Comparison of ENCODE assay signal across 8 cellular contexts in genomic region chr12:47903927-47904646, GRCh38. TPM values are rescaled to one million over a fixed set of nuclear protein-coding genes. Genes with fewer than 3 reads are reported as not detected.
DNase-seq lines count a peak whose midpoint lies in the region; ATAC-seq and TF ChIP-seq lines count a peak whose summit lies in the region.

No MANE protein-coding gene starts in this region.

- H3K27me3 Mint-ChIP-seq in CD8-positive, alpha-beta memory T cell, result peaks cover 0 to 5% of the 10 kb centered on the region in 2 donors
- peaks cover 46 to 57% (median 49%) of the 10 kb centered on the region in 3 donors for H3K27me3 Mint-ChIP-seq in naive B cell

- TF ChIP-seq CTCF in suprapubic skin (IDR thresholded peaks at IDR 0.05), result no peak

- H3K27me3 ChIP-seq in CD8-positive, alpha-beta memory T cell (ENCODE audit: insufficient read depth, low read length, poor library complexity, severe bottlenecking), result no peaks in the 10 kb centered on the region
- H3K27me3 ChIP-seq in MG63 (no peaks in the 10 kb centered on the region), endocrine pancreas (ENCODE audit: control insufficient read depth, insufficient read depth, low read length) (no peaks in the 10 kb centered on the region), suprapubic skin (no peaks in the 10 kb centered on the region)

- H3K27ac ChIP-seq in CD8-positive, alpha-beta memory T cell (ENCODE audit: low read depth, low read length), result no peak overlapping the region
- H3K27ac ChIP-seq in suprapubic skin, result peak overlapping the region; percentile 88

- DNase-seq in CD8-positive, alpha-beta memory T cell, result peak in 4 of 5 donors; percentile 19 to 72 (median 38)
- DNase-seq in MG63 (peak; percentile 91), naive B cell (no peak), suprapubic skin (ENCODE audit: low spot score in 2 of 2) (peak in 1 of 2 donors; percentile 83), T1000 (lab: John Stamatoyannopoulos, UW) (no peak)
- DNase-seq in activated CD4-positive, alpha-beta T cell treated with anti-CD3 and anti-CD28 coated beads, Interleukin-2, amount 50 U/mL, for 1 hour, result peak; percentile 55

- peak overlapping the region; percentile 74 for H3K4me3 ChIP-seq in CD8-positive, alpha-beta memory T cell (ENCODE audit: low read length)
- peak overlapping the region; percentile 86 for H3K4me3 ChIP-seq in MG63
- peak overlapping the region; percentile 53 for H3K4me3 ChIP-seq in endocrine pancreas (ENCODE audit: control insufficient read depth, insufficient read depth, low read length)
- peak overlapping the region; percentile 67 for H3K4me3 ChIP-seq in suprapubic skin

- H3K9me3 Mint-ChIP-seq in CD8-positive, alpha-beta memory T cell, result no peaks in the 10 kb centered on the region
- H3K9me3 Mint-ChIP-seq in naive B cell, result no peaks in the 10 kb centered on the region

- POLR2A ChIA-PET in CD8-positive, alpha-beta memory T cell (lab: Charles Lee), result interaction anchor here (1.0 kb wide), 1 partner anchor 10 kb away, joined by 4 read pairs; no protein-coding TSS in a partner anchor

- ATAC-seq in naive B cell (ENCODE audit: low read depth in 2 of 2) (no peak), HG03095 (IDR thresholded peaks at IDR 0.05; ENCODE audit: unreplicated experiment) (no peak)

- H3K9me3 ChIP-seq in CD8-positive, alpha-beta memory T cell (ENCODE audit: low read length), result no peaks in the 10 kb centered on the region
- no peaks in the 10 kb centered on the region for H3K9me3 ChIP-seq in MG63
- no peaks in the 10 kb centered on the region for H3K9me3 ChIP-seq in endocrine pancreas (ENCODE audit: control insufficient read depth, low read length)
- H3K9me3 ChIP-seq in suprapubic skin, result no peaks in the 10 kb centered on the region

- peaks cover 54% of the 10 kb centered on the region for H3K4me1 ChIP-seq in CD8-positive, alpha-beta memory T cell (ENCODE audit: insufficient read depth, low read length)
- peaks cover 5% of the 10 kb centered on the region for H3K4me1 ChIP-seq in endocrine pancreas (ENCODE audit: control insufficient read depth, insufficient read depth, low read length)
- peaks cover 56% of the 10 kb centered on the region for H3K4me1 ChIP-seq in suprapubic skin

- peak overlapping the region in 6 of 8 donors; percentile 9 to 88 (median 33) for H3K27ac Mint-ChIP-seq in CD8-positive, alpha-beta memory T cell
- peak overlapping the region in 5 of 6 donors; percentile 8 to 80 (median 58) for H3K27ac Mint-ChIP-seq in naive B cell

- peaks cover 37 to 60% (median 38%) of the 10 kb centered on the region in 3 donors for H3K4me1 Mint-ChIP-seq in CD8-positive, alpha-beta memory T cell
- peaks cover 21 to 23% (median 22%) of the 10 kb centered on the region in 3 donors for H3K4me1 Mint-ChIP-seq in naive B cell

- no peaks in the 10 kb centered on the region for H3K36me3 ChIP-seq in CD8-positive, alpha-beta memory T cell (ENCODE audit: insufficient read depth, low read length)
- H3K36me3 ChIP-seq in MG63 (peaks cover 14% of the 10 kb centered on the region), endocrine pancreas (ENCODE audit: control insufficient read depth, insufficient read depth, low read length) (no peaks in the 10 kb centered on the region), suprapubic skin (no peaks in the 10 kb centered on the region)

- peak in 1 of 2 donors; percentile 28 for TF ChIP-seq POLR2A in suprapubic skin (IDR thresholded peaks at IDR 0.05)

- CTCF ChIA-PET in CD8-positive, alpha-beta memory T cell (lab: Charles Lee), result interaction anchor here (1.2 to 1.9 kb wide), 8 partner anchors 8 to 132 kb away, joined by 3 to 9 read pairs (median 6); partner anchors contain the start of genes SLC48A1 and TMEM106C

- TF ChIP-seq EP300 in suprapubic skin (IDR thresholded peaks at IDR 0.05), result no peak

- H3K4me3 Mint-ChIP-seq in CD8-positive, alpha-beta memory T cell, result peak overlapping the region; percentile 82 to 95 (median 87)
- H3K4me3 Mint-ChIP-seq in naive B cell, result peak overlapping the region; percentile 81 to 95 (median 92)

- WGBS in suprapubic skin, result under 1% methylated on average over 6 of the region's 6 CpGs

- H3K9ac ChIP-seq in endocrine pancreas (ENCODE audit: control insufficient read depth, insufficient read depth, low read length), result peak overlapping the region; percentile 92

- no peaks in the 10 kb centered on the region for H3K36me3 Mint-ChIP-seq in CD8-positive, alpha-beta memory T cell
- H3K36me3 Mint-ChIP-seq in naive B cell, result peaks cover 0 to 6% of the 10 kb centered on the region in 2 donors

RNA-seq across cellular contexts. Expression of gene VDR, which starts 0.7 kb away (rescaled TPM):
- total RNA-seq in CD8-positive, alpha-beta memory T cell, result 10 to 100 TPM; 79.6 to 83.4 TPM
- 0.54 TPM for polyA plus RNA-seq in CD8-positive, alpha-beta memory T cell
- 14.7 and 15.9 TPM in 2 replicates for total RNA-seq in MG63 (2014; rRNA removed; shearing (Covaris generic); ENCODE audit: low replicate concordance)
- under 1 TPM in 2 of 6 donors, not detected in 4; 0.05 to 0.44 TPM for polyA plus RNA-seq in naive B cell (ENCODE audit: low read depth in 6 of 6)
- total RNA-seq in suprapubic skin, result 10 to 100 TPM; 36.7 to 47.9 (median 41.2) TPM

RNA-seq across cellular contexts. Expression of gene TMEM106C, which starts 59.3 kb away (rescaled TPM):
- total RNA-seq in CD8-positive, alpha-beta memory T cell, result 100 to 1,000 TPM; 178 to 186 TPM
- 56.8 TPM for polyA plus RNA-seq in CD8-positive, alpha-beta memory T cell
- total RNA-seq in MG63 (2014; rRNA removed; shearing (Covaris generic); ENCODE audit: low replicate concordance), result 130 and 148 TPM in 2 replicates
- polyA plus RNA-seq in naive B cell (ENCODE audit: low read depth in 6 of 6), result 10 to 100 TPM; 32.6 to 53.0 (median 44.9) TPM
- 10 to 100 TPM; 36.8 to 52.9 (median 46.5) TPM for total RNA-seq in suprapubic skin

Comparison
In these comparisons a context has a peak if more than half of its experiments do, and no peak if none do; other contexts are left out.
1. DNase-seq: peak in CD8-positive, alpha-beta memory T cell (4 of 5), MG63 (single experiment) and activated CD4-positive, alpha-beta T cell treated with anti-CD3 and anti-CD28 coated beads, Interleukin-2, amount 50 U/mL, for 1 hour (single experiment); none in naive B cell (single experiment) and T1000 (single experiment).
2. Peak in every context shown above with its lines, with median percentiles within 50 percentile points of each other: H3K4me3 ChIP-seq.